In the genomic region with DNA sequence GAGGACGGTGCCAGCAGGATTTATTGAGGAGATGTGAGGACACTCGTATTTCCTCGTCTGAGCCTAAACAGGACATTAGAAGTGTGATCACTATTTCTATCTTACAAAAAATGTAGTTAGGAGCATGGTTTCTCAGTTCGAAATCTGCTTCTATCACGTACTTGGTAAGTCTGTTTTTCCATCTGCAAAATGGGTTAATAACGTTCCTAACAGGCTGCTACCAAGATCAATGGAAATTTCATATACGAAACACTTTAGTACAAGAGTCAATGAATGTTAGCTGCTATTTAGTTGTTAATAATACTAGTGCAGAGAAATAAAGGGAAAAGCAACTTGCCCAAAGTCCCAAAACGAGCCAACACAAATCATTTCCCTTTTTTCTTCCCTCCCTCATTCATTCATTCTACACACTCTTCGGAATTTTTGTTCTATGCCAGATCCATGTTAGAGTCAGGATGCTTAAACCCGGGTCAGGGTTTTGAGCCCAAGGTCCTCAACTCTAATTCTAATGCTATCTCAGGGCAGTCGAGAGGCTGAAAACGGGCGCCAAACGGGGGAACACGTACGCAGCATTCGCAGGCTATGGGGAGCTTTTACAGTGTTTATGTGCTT, we compare ENCODE assay signal across 1 cellular context.
TF ChIP-seq lines count a peak whose summit lies in the region.

No MANE protein-coding gene starts in this region.

TF ChIP-seq in SK-N-SH treated with all-trans-retinoic acid at 6 μM for 48 hours, 23 proteins besides CTCF, POLR2A, EP300 and RAD21 (continued from another document):
- no peak for TF ChIP-seq ESRRG (CRISPR knock-in tag; IDR thresholded peaks at IDR 0.05)
TF ChIP-seq in SK-N-SH treated with all-trans-retinoic acid at 6 μM for 48 hours: peak in this region for 0.
